ENCODE assay signal across 8 cellular contexts in genomic region chr1:234600418-234601216, GRCh38. TPM values are rescaled to one million over a fixed set of nuclear protein-coding genes. Genes with fewer than 3 reads are reported as not detected.
DNase-seq lines count a peak whose midpoint lies in the region; ATAC-seq and TF ChIP-seq lines count a peak whose summit lies in the region.

No MANE protein-coding gene starts in this region.

- no peak for TF ChIP-seq CTCF in MCF 10A (IDR thresholded peaks at IDR 0.05; ENCODE audit: unreplicated experiment)

- H3K4me1 Mint-ChIP-seq in MCF 10A (ENCODE audit: insufficient read depth, unreplicated experiment): peaks cover 46% of the 10 kb centered on the region

- H3K4me1 ChIP-seq in subcutaneous abdominal adipose tissue (ENCODE audit: control insufficient read depth in 5 of 5, insufficient read depth in 5 of 5, low read length in 5 of 5): peaks cover 7 to 70% (median 66%) of the 10 kb centered on the region in 5 donors

- DNase-seq in CD1c-positive myeloid dendritic cell (ENCODE audit: extremely low spot score) (peak; percentile 42), NCI-H526 treated with DMSO at 0.1 percent for 48 hours (lab: John Stamatoyannopoulos, UW) (peak; percentile 58), MCF 10A (ENCODE audit: unreplicated experiment) (peak; percentile 48), left colon (peak; percentile 55 to 68), 8988T (no peak)

- peak overlapping the region; percentile 80 for H3K4me3 Mint-ChIP-seq in MCF 10A (ENCODE audit: unreplicated experiment)

- H3K27ac ChIP-seq in subcutaneous abdominal adipose tissue (ENCODE audit: low read depth, low read length): peak overlapping the region; percentile 99

- H3K27me3 ChIP-seq in subcutaneous abdominal adipose tissue (ENCODE audit: control insufficient read depth in 5 of 5, insufficient read depth in 4 of 5, low read length in 5 of 5): no peaks in the 10 kb centered on the region

- POLR2A ChIA-PET in MCF 10A (lab: Yijun Ruan, JAX): interaction anchor here (0.5 to 20.9 kb wide), 38 partner anchors 11 to 730 kb away, joined by 3 to 904 read pairs (median 4); partner anchors contain the start of genes IRF2BP2 and TARBP1

- CTCF ChIA-PET in MCF 10A (lab: Yijun Ruan, JAX): interaction anchor here (0.5 to 7.0 kb wide), 16 partner anchors 11 to 1122 kb away, joined by 3 to 65 read pairs (median 4); no protein-coding TSS in a partner anchor

- BruUV-seq in MCF 10A (replicated peaks; lab: Mats Ljungman, UMichigan): TSS peak; percentile 79

- peak overlapping the region; percentile 90 for H3K27ac Mint-ChIP-seq in MCF 10A (ENCODE audit: low read depth, unreplicated experiment)

- intact Hi-C loops in MCF 10A (cut with micrococcal nuclease) (loop anchor here (10.0 kb wide), 1 partner anchor 226 kb away; the partner anchor contains the start of gene COA6), left colon (cut with DNase I, micrococcal nuclease) (loop anchor here in 1 of 2 donors (5.0 kb wide), 2 partner anchors 68 to 482 kb away; no protein-coding TSS in a partner anchor)

- ATAC-seq in GM19328 (IDR thresholded peaks at IDR 0.05; ENCODE audit: unreplicated experiment): peak; percentile 5
- ATAC-seq in left colon: peak; percentile 51
- ATAC-seq in GM18520 (IDR thresholded peaks at IDR 0.05; ENCODE audit: unreplicated experiment): no peak

- H3K9me3 ChIP-seq in subcutaneous abdominal adipose tissue (ENCODE audit: control insufficient read depth in 5 of 5, low read length in 5 of 5): no peaks in the 10 kb centered on the region

- H3K36me3 Mint-ChIP-seq in MCF 10A (ENCODE audit: insufficient read depth, unreplicated experiment): peaks cover 39% of the 10 kb centered on the region

- no peaks in the 10 kb centered on the region for H3K9me3 Mint-ChIP-seq in MCF 10A (ENCODE audit: unreplicated experiment)

- peak overlapping the region; percentile 8 to 80 (median 53) for H3K9ac ChIP-seq in subcutaneous abdominal adipose tissue (ENCODE audit: low read length in 5 of 5)

- no peaks in the 10 kb centered on the region for H3K27me3 Mint-ChIP-seq in MCF 10A (ENCODE audit: insufficient read depth, unreplicated experiment)

- peaks cover 0 to 8% (median 0%) of the 10 kb centered on the region in 5 donors for H3K36me3 ChIP-seq in subcutaneous abdominal adipose tissue (ENCODE audit: control insufficient read depth in 5 of 5, insufficient read depth in 5 of 5, low read length in 5 of 5)

- peak overlapping the region; percentile 30 to 58 (median 55) for H3K4me3 ChIP-seq in subcutaneous abdominal adipose tissue (ENCODE audit: low read depth in 1 of 5, low read length in 5 of 5)

RNA-seq across cellular contexts. Expression of gene IRF2BP2, which starts 9.4 kb away (rescaled TPM):
- total RNA-seq in MCF 10A (2022) (149 and 217 TPM in 2 replicates), left colon (100 to 1,000 TPM; 176 TPM)
